Comparison of ENCODE assay signal across 9 cellular contexts in the genomic region with DNA sequence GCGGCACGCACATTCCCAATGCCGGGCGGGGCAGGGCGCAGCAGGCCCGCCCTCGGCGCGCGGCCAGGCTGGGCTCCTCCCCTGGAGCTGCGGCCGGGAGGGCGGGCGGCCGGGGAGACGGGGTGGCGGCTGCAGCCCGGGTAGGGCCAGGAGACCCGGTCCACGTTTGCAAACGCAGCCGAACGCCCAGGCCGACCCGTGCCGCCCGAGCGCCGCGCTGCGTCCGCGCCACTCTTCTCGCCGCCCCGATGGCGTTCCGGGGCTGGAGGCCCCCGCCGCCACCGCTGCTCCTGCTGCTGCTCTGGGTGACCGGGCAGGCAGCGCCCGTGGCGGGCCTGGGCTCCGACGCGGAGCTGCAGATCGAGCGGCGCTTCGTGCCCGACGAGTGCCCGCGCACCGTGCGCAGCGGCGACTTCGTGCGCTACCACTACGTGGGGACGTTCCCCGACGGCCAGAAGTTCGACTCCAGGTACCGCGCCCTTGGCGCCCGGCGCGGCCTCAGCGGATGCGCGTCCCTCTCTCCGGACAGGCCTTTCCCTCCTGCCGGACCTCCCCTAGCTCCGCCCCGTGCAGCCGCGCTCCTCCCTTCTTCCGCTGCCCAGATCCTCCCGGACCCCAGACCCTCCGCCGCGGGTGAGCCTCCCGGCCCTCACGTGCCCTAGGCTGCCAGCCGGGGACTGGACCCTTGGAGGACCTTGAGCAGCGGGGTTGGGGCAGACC. TPM values are rescaled to one million over a fixed set of nuclear protein-coding genes. Genes with fewer than 3 reads are reported as not detected.
DNase-seq lines count a peak whose midpoint lies in the region; ATAC-seq, FAIRE-seq and TF ChIP-seq lines count a peak whose summit lies in the region.
"Had no signal": no experiment of that assay in that cellular context is flagged by ENCODE, and none has a peak within 500 bp of the region (broad histone marks: within the 10 kb centered on the region; RNA-seq: fewer than 3 reads in every experiment).

A gene with protein sequence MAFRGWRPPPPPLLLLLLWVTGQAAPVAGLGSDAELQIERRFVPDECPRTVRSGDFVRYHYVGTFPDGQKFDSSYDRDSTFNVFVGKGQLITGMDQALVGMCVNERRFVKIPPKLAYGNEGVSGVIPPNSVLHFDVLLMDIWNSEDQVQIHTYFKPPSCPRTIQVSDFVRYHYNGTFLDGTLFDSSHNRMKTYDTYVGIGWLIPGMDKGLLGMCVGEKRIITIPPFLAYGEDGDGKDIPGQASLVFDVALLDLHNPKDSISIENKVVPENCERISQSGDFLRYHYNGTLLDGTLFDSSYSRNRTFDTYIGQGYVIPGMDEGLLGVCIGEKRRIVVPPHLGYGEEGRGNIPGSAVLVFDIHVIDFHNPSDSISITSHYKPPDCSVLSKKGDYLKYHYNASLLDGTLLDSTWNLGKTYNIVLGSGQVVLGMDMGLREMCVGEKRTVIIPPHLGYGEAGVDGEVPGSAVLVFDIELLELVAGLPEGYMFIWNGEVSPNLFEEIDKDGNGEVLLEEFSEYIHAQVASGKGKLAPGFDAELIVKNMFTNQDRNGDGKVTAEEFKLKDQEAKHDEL (plus strand): TSS at position 115 of the 720 bp plus-strand sequence. CDS start 134 bp downstream, at position 249.

- FAIRE-seq in D721Med (lab: Jason Lieb, UNC), result no peak
- FAIRE-seq: islet of Langerhans had no signal

- H3K4me3 ChIP-seq in neuron (ENCODE audit: low read length), result peak within 1 kb of the TSS; percentile 36

- no peak within 1 kb of the TSS for H3K27ac Mint-ChIP-seq in activated naive CD8-positive, alpha-beta T cell treated with anti-CD3 and anti-CD28 coated beads, Interleukin-2, amount 50 U/mL, for 24 hours
- peak within 1 kb of the TSS; percentile 96 for H3K27ac Mint-ChIP-seq in glutamatergic neuron (ENCODE audit: unreplicated experiment)

- H3K4me1 ChIP-seq in neuron (ENCODE audit: insufficient read depth, low read length), result no peaks in the 10 kb centered on the region

- H3K36me3 Mint-ChIP-seq in activated naive CD8-positive, alpha-beta T cell treated with anti-CD3 and anti-CD28 coated beads, Interleukin-2, amount 50 U/mL, for 24 hours (ENCODE audit: low read depth), result no peaks in the 10 kb centered on the region
- H3K36me3 Mint-ChIP-seq in glutamatergic neuron (ENCODE audit: unreplicated experiment), result no peaks in the 10 kb centered on the region

- peak; percentile 50 for ATAC-seq in GM19035 (IDR thresholded peaks at IDR 0.05; ENCODE audit: unreplicated experiment)
- ATAC-seq in HG03139 (IDR thresholded peaks at IDR 0.05; ENCODE audit: unreplicated experiment), result peak; percentile 85
- ATAC-seq in activated naive CD8-positive, alpha-beta T cell treated with anti-CD3 and anti-CD28 coated beads, Interleukin-2, amount 50 U/mL, for 24 hours, result peak; percentile 69

- H2AFZ ChIP-seq in neuron (ENCODE audit: low read depth, low read length), result peak within 1 kb of the TSS; percentile 34

- H3K9me3 Mint-ChIP-seq in activated naive CD8-positive, alpha-beta T cell treated with anti-CD3 and anti-CD28 coated beads, Interleukin-2, amount 50 U/mL, for 24 hours, result no peaks in the 10 kb centered on the region
- H3K9me3 Mint-ChIP-seq in glutamatergic neuron (ENCODE audit: unreplicated experiment), result peaks cover 8% of the 10 kb centered on the region

- DNase-seq in D721Med (ENCODE audit: insufficient read length, low spot score) (peak; percentile 90), NCI-H510A (lab: John Stamatoyannopoulos, UW) (peak; percentile 39), glutamatergic neuron (peak; percentile 92), KG1 (lab: John Stamatoyannopoulos, UW) (no peak)
- peak; percentile 14 for DNase-seq in activated naive CD8-positive, alpha-beta T cell treated with anti-CD3 and anti-CD28 coated beads, Interleukin-2, amount 50 U/mL, for 24 hours

- H3K4me3 Mint-ChIP-seq in activated naive CD8-positive, alpha-beta T cell treated with anti-CD3 and anti-CD28 coated beads, Interleukin-2, amount 50 U/mL, for 24 hours, result peak within 1 kb of the TSS; percentile 78
- peak within 1 kb of the TSS; percentile 87 for H3K4me3 Mint-ChIP-seq in glutamatergic neuron (ENCODE audit: unreplicated experiment)

- H3K4me1 Mint-ChIP-seq in activated naive CD8-positive, alpha-beta T cell treated with anti-CD3 and anti-CD28 coated beads, Interleukin-2, amount 50 U/mL, for 24 hours, result peaks cover 3% of the 10 kb centered on the region
- H3K4me1 Mint-ChIP-seq in glutamatergic neuron (ENCODE audit: low read depth, unreplicated experiment), result peaks cover 2% of the 10 kb centered on the region

- H3K27me3 Mint-ChIP-seq in activated naive CD8-positive, alpha-beta T cell treated with anti-CD3 and anti-CD28 coated beads, Interleukin-2, amount 50 U/mL, for 24 hours, result peaks cover 39% of the 10 kb centered on the region
- peaks cover 3% of the 10 kb centered on the region for H3K27me3 Mint-ChIP-seq in glutamatergic neuron (ENCODE audit: unreplicated experiment)

- H3K27me3 ChIP-seq in neuron (ENCODE audit: insufficient read depth, low read length), result peaks cover 12% of the 10 kb centered on the region

- H3K9me3 ChIP-seq in neuron (ENCODE audit: low read length), result peaks cover 15% of the 10 kb centered on the region

- H3K36me3 ChIP-seq in neuron (ENCODE audit: insufficient read depth, low read length), result no peaks in the 10 kb centered on the region

- no peak for TF ChIP-seq CTCF in D721Med (IDR thresholded peaks at IDR 0.05; ENCODE audit: insufficient read depth, missing control alignments)
- TF ChIP-seq CTCF in glutamatergic neuron (IDR thresholded peaks at IDR 0.05; ENCODE audit: partially characterized antibody, unreplicated experiment), result no peak

RNA-seq across cellular contexts. Expression of the gene that starts here (rescaled TPM):
- 90.7 TPM for total RNA-seq in glutamatergic neuron (ENCODE audit: unreplicated experiment)
